ENCODE assay signal across 19 cellular contexts in genomic region chr7:111390000-111390399, GRCh38.
DNase-seq lines count a peak whose midpoint lies in the region; ATAC-seq, FAIRE-seq and TF ChIP-seq lines count a peak whose summit lies in the region.
"Had no signal": no experiment of that assay in that cellular context is flagged by ENCODE, and none has a peak within 500 bp of the region (broad histone marks: within the 10 kb centered on the region; RNA-seq: fewer than 3 reads in every experiment).

No MANE protein-coding gene starts in this region.

- no peak overlapping the region for H2AFZ ChIP-seq in astrocyte (ENCODE audit: low read depth, low read length)

- FAIRE-seq in astrocyte (lab: Jason Lieb, UNC), result no peak
- FAIRE-seq: GM12878, GM18507, HepG2, HTR-8/SVneo had no signal

- H3K9me3 Mint-ChIP-seq in astrocyte (ENCODE audit: unreplicated experiment), result no peaks in the 10 kb centered on the region

- no peak overlapping the region for H3K4me3 Mint-ChIP-seq in astrocyte (ENCODE audit: unreplicated experiment)
- H3K4me3 Mint-ChIP-seq: HFFc6 had no signal

- no peaks in the 10 kb centered on the region for H3K79me2 ChIP-seq in astrocyte (ENCODE audit: insufficient read depth, low read length)

- peak; percentile 82 for DNase-seq in NCI-H748 (lab: John Stamatoyannopoulos, UW; ENCODE audit: unreplicated experiment)
- DNase-seq in NCI-H748 treated with DMSO at 0.1 percent for 48 hours (lab: John Stamatoyannopoulos, UW), result no peak
- no peak for DNase-seq in astrocyte (ENCODE audit: low read depth)
- DNase-seq in islet precursor cell, result peak; percentile 52
- DNase-seq in cerebellar nuclear complex (lab: John Stamatoyannopoulos, UW), result no peak
- no peak for DNase-seq in NCI-H1417 treated with DMSO at 0.1 percent for 48 hours (lab: John Stamatoyannopoulos, UW)
- DNase-seq: 8988T, AML-193, Calu3, DMS 273 treated with DMSO at 0.1 percent for 48 hours, GOT3, HFFc6 had no signal

- peaks cover 13% of the 10 kb centered on the region for H3K4me1 Mint-ChIP-seq in astrocyte (ENCODE audit: low read depth, unreplicated experiment)

- H3K27ac ChIP-seq in astrocyte (ENCODE audit: low read depth, low read length), result no peak overlapping the region
- H3K27ac ChIP-seq: BLaER1 had no signal

- H3K9ac ChIP-seq in astrocyte (ENCODE audit: low read length), result no peak overlapping the region
- H3K9ac ChIP-seq: BLaER1 had no signal

- no peaks in the 10 kb centered on the region for H4K20me1 ChIP-seq in astrocyte (ENCODE audit: insufficient read depth, low read length)
- H4K20me1 ChIP-seq: BLaER1 had no signal

- no peaks in the 10 kb centered on the region for H3K36me3 Mint-ChIP-seq in astrocyte (ENCODE audit: low read depth, unreplicated experiment)

- no peak overlapping the region for H3K4me2 ChIP-seq in astrocyte (ENCODE audit: low read length)
- H3K4me2 ChIP-seq: BLaER1 had no signal

- peaks cover 8% of the 10 kb centered on the region for H3K4me1 ChIP-seq in astrocyte (ENCODE audit: insufficient read depth, low read length)
- H3K4me1 ChIP-seq: BLaER1 had no signal

- H3K27ac Mint-ChIP-seq in astrocyte (ENCODE audit: unreplicated experiment), result peak overlapping the region; percentile 56
- H3K27ac Mint-ChIP-seq: HFFc6 had no signal

- no peaks in the 10 kb centered on the region for H3K27me3 ChIP-seq in astrocyte (ENCODE audit: insufficient read depth, low read length)
- H3K27me3 ChIP-seq: BLaER1 had no signal

- no peak for TF ChIP-seq CTCF in astrocyte (IDR thresholded peaks at IDR 0.05; ENCODE audit: insufficient read depth, low read depth, low read length)

- no peaks in the 10 kb centered on the region for H3K9me3 ChIP-seq in astrocyte (ENCODE audit: insufficient read depth, low read depth, low read length)
- H3K9me3 ChIP-seq: BLaER1, HAP-1 had no signal

- no peak overlapping the region for H3K4me3 ChIP-seq in astrocyte (ENCODE audit: insufficient read depth, low read depth, low read length)
- H3K4me3 ChIP-seq: BLaER1, GM12878, HAP-1 had no signal

- ATAC-seq in HG03354 (IDR thresholded peaks at IDR 0.05; ENCODE audit: poor library complexity, severe bottlenecking, unreplicated experiment), result no peak
- ATAC-seq: GM12878, HepG2 had no signal

- H3K36me3 ChIP-seq in astrocyte (ENCODE audit: insufficient read depth, low read length), result no peaks in the 10 kb centered on the region
- H3K36me3 ChIP-seq: BLaER1, HAP-1 had no signal

- H3K27me3 Mint-ChIP-seq in astrocyte (ENCODE audit: low read depth, unreplicated experiment), result no peaks in the 10 kb centered on the region

Comparison
In these comparisons a context has a peak if more than half of its experiments do, and no peak if none do; other contexts are left out.
1. DNase-seq: peak in NCI-H748 (single experiment) and islet precursor cell (single experiment); none in NCI-H748 treated with DMSO at 0.1 percent for 48 hours (single experiment), astrocyte (single experiment), cerebellar nuclear complex (0 of 2) and NCI-H1417 treated with DMSO at 0.1 percent for 48 hours (single experiment).